6 cellular contexts compared by ENCODE assay signal in genomic region chr21:41175080-41175479, GRCh38.
"Had no signal": no experiment of that assay in that cellular context is flagged by ENCODE, and none has a peak within 500 bp of the region (broad histone marks: within the 10 kb centered on the region; RNA-seq: fewer than 3 reads in every experiment).

No MANE protein-coding gene starts in this region.

- ATAC-seq: K562 had no signal

- DNase-seq: H9, HCEC 1CT, IMR-90, KG1 had no signal

- H3K4me3 ChIP-seq: GM23338, K562 had no signal
